18 cellular contexts compared by ENCODE assay signal in genomic region chr6:87824813-87825475, GRCh38.
DNase-seq lines count a peak whose midpoint lies in the region; ATAC-seq and TF ChIP-seq lines count a peak whose summit lies in the region.
"Had no signal": no experiment of that assay in that cellular context is flagged by ENCODE, and none has a peak within 500 bp of the region (broad histone marks: within the 10 kb centered on the region; RNA-seq: fewer than 3 reads in every experiment).

No MANE protein-coding gene starts in this region.

- intact Hi-C loops in dendritic cell treated with granulocyte-macrophage colony-stimulating factor and Interleukin-4, amounts not matched to agents 40 ng/mL and 50 ng/mL, for 4 days (cut with micrococcal nuclease) = loop anchor here (1.0 kb wide), 1 partner anchor 127 kb away; no protein-coding TSS in a partner anchor

- H3K4me3 ChIP-seq in HEK293 (ENCODE audit: low read depth, low read length) = no peak overlapping the region

- no peak overlapping the region for H3K4me3 Mint-ChIP-seq in dendritic cell treated with granulocyte-macrophage colony-stimulating factor and Interleukin-4, amounts not matched to agents 40 ng/mL and 50 ng/mL, for 4 days
- no peak overlapping the region for H3K4me3 Mint-ChIP-seq in nephron
- H3K4me3 Mint-ChIP-seq in immature natural killer cell = no peak overlapping the region
- H3K4me3 Mint-ChIP-seq: activated CD8-positive, alpha-beta T cell treated with anti-CD3 and anti-CD28 coated beads, Interleukin-2, amount 10 ng/mL, durations not matched to agents 7 days and 5 days; activated T-cell treated with anti-CD3 and anti-CD28 coated beads, Interleukin-2, amount 50 U/mL, for 4 hours; natural killer cell treated with Interleukin-12 subunit alpha and Interleukin-12 subunit beta and Interleukin-15 and Interleukin-18, amount 100 ng/mL, for 72 hours; WTC11 had no signal

- CTCF ChIA-PET in HEK293 (lab: Yijun Ruan, JAX) = interaction anchor here (0.7 kb wide), 2 partner anchors 57 to 1094 kb away, joined by 3 read pairs; no protein-coding TSS in a partner anchor

- peaks cover 10% of the 10 kb centered on the region for H3K9me3 Mint-ChIP-seq in dendritic cell treated with granulocyte-macrophage colony-stimulating factor and Interleukin-4, amounts not matched to agents 40 ng/mL and 50 ng/mL, for 4 days
- H3K9me3 Mint-ChIP-seq in nephron = no peaks in the 10 kb centered on the region
- H3K9me3 Mint-ChIP-seq in immature natural killer cell = no peaks in the 10 kb centered on the region
- H3K9me3 Mint-ChIP-seq: activated naive CD4-positive, alpha-beta T cell treated with anti-CD3 and anti-CD28 coated beads, Interleukin-2, amount 50 U/mL, for 72 hours; activated T-cell treated with anti-CD3 and anti-CD28 coated beads, Interleukin-2, amount 50 U/mL, for 4 hours; natural killer cell treated with Interleukin-12 subunit alpha and Interleukin-12 subunit beta and Interleukin-15 and Interleukin-18, amount 100 ng/mL, for 72 hours; WTC11 had no signal

- H3K4me1 Mint-ChIP-seq in dendritic cell treated with granulocyte-macrophage colony-stimulating factor and Interleukin-4, amounts not matched to agents 40 ng/mL and 50 ng/mL, for 4 days (ENCODE audit: low read depth) = peaks cover 30% of the 10 kb centered on the region
- H3K4me1 Mint-ChIP-seq in nephron = peaks cover 43% of the 10 kb centered on the region
- no peaks in the 10 kb centered on the region for H3K4me1 Mint-ChIP-seq in immature natural killer cell
- H3K4me1 Mint-ChIP-seq: WTC11 had no signal

- H3K27ac ChIP-seq in HEK293 (ENCODE audit: extremely low read depth, low read depth, low read length) = no peak overlapping the region

- POLR2A ChIA-PET in HEK293 (lab: Yijun Ruan, JAX) = no interaction called here

- H3K9me3 ChIP-seq in HEK293 (ENCODE audit: control insufficient read depth, insufficient read depth, low read depth, low read length) = no peaks in the 10 kb centered on the region

- H3K36me3 ChIP-seq in HEK293 (ENCODE audit: control insufficient read depth in 2 of 2, insufficient read depth in 1 of 2, low read length in 2 of 2) = no peaks in the 10 kb centered on the region

- peak; percentile 35 for DNase-seq in CD1c-positive myeloid dendritic cell (ENCODE audit: extremely low spot score)
- DNase-seq in NCI-H446 (lab: John Stamatoyannopoulos, UW) = no peak
- no peak for DNase-seq in immature natural killer cell
- no peak for DNase-seq in 8988T
- DNase-seq: activated CD8-positive, alpha-beta T cell treated with anti-CD3 and anti-CD28 coated beads, Interleukin-2, amount 10 ng/mL, durations not matched to agents 7 days and 5 days; activated T-cell treated with anti-CD3 and anti-CD28 coated beads, Interleukin-2, amount 50 U/mL, for 4 hours; COR-L47; Kasumi-1; mammary epithelial cell; NCI-H2107; NCI-H524 treated with DMSO at 0.1 percent for 48 hours had no signal

- H3K4me1 ChIP-seq in HEK293 (ENCODE audit: control insufficient read depth, insufficient read depth, low read length) = no peaks in the 10 kb centered on the region

- no peaks in the 10 kb centered on the region for H3K27me3 Mint-ChIP-seq in dendritic cell treated with granulocyte-macrophage colony-stimulating factor and Interleukin-4, amounts not matched to agents 40 ng/mL and 50 ng/mL, for 4 days
- H3K27me3 Mint-ChIP-seq in nephron (ENCODE audit: low read depth) (no peaks in the 10 kb centered on the region), immature natural killer cell (ENCODE audit: low read depth in 3 of 3) (peaks cover 2 to 8% (median 4%) of the 10 kb centered on the region in 3 donors)

- TF ChIP-seq CTCF in HEK293 (tag by site-specific recombination; IDR thresholded peaks at IDR 0.05) (no peak), nephron (IDR thresholded peaks at IDR 0.05; ENCODE audit: unreplicated experiment in 3 of 3) (no peak)

- ATAC-seq in HG03442 (IDR thresholded peaks at IDR 0.05; ENCODE audit: unreplicated experiment) = no peak
- ATAC-seq: WTC11 had no signal

- H3K36me3 Mint-ChIP-seq in dendritic cell treated with granulocyte-macrophage colony-stimulating factor and Interleukin-4, amounts not matched to agents 40 ng/mL and 50 ng/mL, for 4 days (ENCODE audit: low read depth) = no peaks in the 10 kb centered on the region
- no peaks in the 10 kb centered on the region for H3K36me3 Mint-ChIP-seq in nephron (ENCODE audit: low read depth)
- H3K36me3 Mint-ChIP-seq in immature natural killer cell = no peaks in the 10 kb centered on the region
- H3K36me3 Mint-ChIP-seq: activated naive CD4-positive, alpha-beta T cell treated with anti-CD3 and anti-CD28 coated beads, Interleukin-2, amount 50 U/mL, for 72 hours; natural killer cell treated with Interleukin-12 subunit alpha and Interleukin-12 subunit beta and Interleukin-15 and Interleukin-18, amount 100 ng/mL, for 72 hours; WTC11 had no signal

- H3K27ac Mint-ChIP-seq in dendritic cell treated with granulocyte-macrophage colony-stimulating factor and Interleukin-4, amounts not matched to agents 40 ng/mL and 50 ng/mL, for 4 days = peak overlapping the region; percentile 79
- H3K27ac Mint-ChIP-seq in nephron = peak overlapping the region; percentile 27 to 59 (median 30)
- H3K27ac Mint-ChIP-seq in immature natural killer cell = no peak overlapping the region
- H3K27ac Mint-ChIP-seq: activated CD8-positive, alpha-beta T cell treated with anti-CD3 and anti-CD28 coated beads, Interleukin-2, amount 10 ng/mL, durations not matched to agents 7 days and 5 days; activated naive CD4-positive, alpha-beta T cell treated with anti-CD3 and anti-CD28 coated beads, Interleukin-2, amount 50 U/mL, for 72 hours; natural killer cell treated with Interleukin-12 subunit alpha and Interleukin-12 subunit beta and Interleukin-15 and Interleukin-18, amount 100 ng/mL, for 72 hours; WTC11 had no signal

TF ChIP-seq in HEK293, 187 proteins besides CTCF, POLR2A, EP300 and RAD21:
- TF ChIP-seq GLIS2 (tag by site-specific recombination; IDR thresholded peaks at IDR 0.05) (no peak), ZNF239 (tag by site-specific recombination; IDR thresholded peaks at IDR 0.05) (no peak), ZNF549 (tag by site-specific recombination; IDR thresholded peaks at IDR 0.05) (no peak), ZBTB1 (tag by site-specific recombination; IDR thresholded peaks at IDR 0.05) (no peak), ZNF391 (tag by site-specific recombination; IDR thresholded peaks at IDR 0.05; ENCODE audit: borderline replicate concordance, low read depth) (no peak), ZNF140 (tag by site-specific recombination; IDR thresholded peaks at IDR 0.05) (no peak), ZNF513 (tag by site-specific recombination; IDR thresholded peaks at IDR 0.05) (peak; percentile 95), ZNF37A (tag by site-specific recombination; IDR thresholded peaks at IDR 0.05) (no peak)
TF ChIP-seq in HEK293: peak in this region for 1.

Comparison
In these comparisons a context has a peak if more than half of its experiments do, and no peak if none do; other contexts are left out.
1. H3K27ac Mint-ChIP-seq: peak in dendritic cell treated with granulocyte-macrophage colony-stimulating factor and Interleukin-4, amounts not matched to agents 40 ng/mL and 50 ng/mL, for 4 days (single experiment) and nephron (3 of 3); none in immature natural killer cell (0 of 6).